In genomic region chr9:92592946-92593860, GRCh38 we compare ENCODE assay signal across 27 cellular contexts. TPM values are rescaled to one million over a fixed set of nuclear protein-coding genes. Genes with fewer than 3 reads are reported as not detected.
DNase-seq lines count a peak whose midpoint lies in the region; ATAC-seq, FAIRE-seq and TF ChIP-seq lines count a peak whose summit lies in the region.
"Had no signal": no experiment of that assay in that cellular context is flagged by ENCODE, and none has a peak within 500 bp of the region (broad histone marks: within the 10 kb centered on the region; RNA-seq: fewer than 3 reads in every experiment).

No MANE protein-coding gene starts in this region.

- peaks cover 57% of the 10 kb centered on the region for H3K4me1 ChIP-seq in left ventricle myocardium inferior
- no peaks in the 10 kb centered on the region for H3K4me1 ChIP-seq in astrocyte (ENCODE audit: insufficient read depth, low read length)
- H3K4me1 ChIP-seq in foreskin keratinocyte: no peaks in the 10 kb centered on the region
- peaks cover 42% of the 10 kb centered on the region for H3K4me1 ChIP-seq in suprapubic skin
- no peaks in the 10 kb centered on the region for H3K4me1 ChIP-seq in CD4-positive, alpha-beta memory T cell (ENCODE audit: insufficient read depth, low read length)
- H3K4me1 ChIP-seq in CD8-positive, alpha-beta T cell (ENCODE audit: insufficient read depth, low read length): no peaks in the 10 kb centered on the region
- H3K4me1 ChIP-seq: body of pancreas had no signal

- DNase-seq in left ventricle myocardium inferior (no peak), Right ventricle myocardium superior (no peak), astrocyte (ENCODE audit: low read depth) (peak; percentile 45), foreskin keratinocyte (no peak), suprapubic skin (ENCODE audit: low spot score in 2 of 2) (no peak), NCI-H1436 treated with DMSO at 0.1 percent for 48 hours (lab: John Stamatoyannopoulos, UW) (no peak)
- no peak for DNase-seq in CD4-positive, alpha-beta memory T cell
- DNase-seq in CD8-positive, alpha-beta T cell: no peak
- DNase-seq: activated CD4-positive, alpha-beta T cell treated with anti-CD3 and anti-CD28 coated beads, Interleukin-2, amount 10 ng/mL, durations not matched to agents 7 days and 5 days; activated CD8-positive, alpha-beta memory T cell treated with anti-CD3 and anti-CD28 coated beads, Interleukin-2, amount 50 U/mL, for 48 hours; activated naive CD4-positive, alpha-beta T cell treated with Interleukin-2 at 50 U/mL for 16 hours; body of pancreas; CD4-positive, CD25-positive, alpha-beta regulatory T cell; cortex of kidney; DMS53; kidney glomerular epithelial cell; naive thymus-derived CD4-positive, alpha-beta T cell; NCI-H1105; NCI-H524; ovary; right lobe of liver; SW 1271; upper lobe of left lung had no signal

- H4K20me1 ChIP-seq in astrocyte (ENCODE audit: insufficient read depth, low read length): no peaks in the 10 kb centered on the region

- H3K4me3 ChIP-seq in left ventricle myocardium inferior: no peak overlapping the region
- no peak overlapping the region for H3K4me3 ChIP-seq in astrocyte (ENCODE audit: insufficient read depth, low read depth, low read length)
- no peak overlapping the region for H3K4me3 ChIP-seq in suprapubic skin
- no peak overlapping the region for H3K4me3 ChIP-seq in CD4-positive, alpha-beta memory T cell (ENCODE audit: low read length in 2 of 2)
- no peak overlapping the region for H3K4me3 ChIP-seq in CD8-positive, alpha-beta T cell (ENCODE audit: low read depth, low read length)
- H3K4me3 ChIP-seq: body of pancreas, gastroesophageal sphincter, ovary, right lobe of liver, upper lobe of left lung had no signal

- no peak overlapping the region for H2AFZ ChIP-seq in astrocyte (ENCODE audit: low read depth, low read length)

- H3K27me3 Mint-ChIP-seq in astrocyte (ENCODE audit: low read depth, unreplicated experiment): no peaks in the 10 kb centered on the region
- no peaks in the 10 kb centered on the region for H3K27me3 Mint-ChIP-seq in CD4-positive, alpha-beta memory T cell
- no peaks in the 10 kb centered on the region for H3K27me3 Mint-ChIP-seq in CD8-positive, alpha-beta T cell (ENCODE audit: low read depth)
- H3K27me3 Mint-ChIP-seq: activated CD4-positive, alpha-beta T cell treated with anti-CD3 and anti-CD28 coated beads, Interleukin-2, amount 10 ng/mL, durations not matched to agents 7 days and 5 days; CD4-positive, CD25-positive, alpha-beta regulatory T cell; memory B cell; naive thymus-derived CD4-positive, alpha-beta T cell; stimulated activated naive CD8-positive, alpha-beta T cell treated with anti-CD3 and anti-CD28 coated beads, Interleukin-15, Interleukin-2, amounts not matched to agents 100 ng/mL and 50 ng/mL, for 24 hours had no signal

- CTCF ChIA-PET in CD4-positive, alpha-beta memory T cell (lab: Charles Lee; ENCODE audit: partially characterized antibody): no interaction called here
- CTCF ChIA-PET in CD8-positive, alpha-beta T cell (lab: Charles Lee): interaction anchor here (0.7 to 0.8 kb wide), 2 partner anchors 9 to 113 kb away, joined by 3 read pairs; no protein-coding TSS in a partner anchor

- no peak overlapping the region for H3K4me3 Mint-ChIP-seq in astrocyte (ENCODE audit: unreplicated experiment)
- no peak overlapping the region for H3K4me3 Mint-ChIP-seq in CD4-positive, alpha-beta memory T cell
- H3K4me3 Mint-ChIP-seq in CD8-positive, alpha-beta T cell: no peak overlapping the region
- H3K4me3 Mint-ChIP-seq: activated CD4-positive, alpha-beta T cell treated with anti-CD3 and anti-CD28 coated beads, Interleukin-2, amount 10 ng/mL, durations not matched to agents 7 days and 5 days; CD4-positive, CD25-positive, alpha-beta regulatory T cell; memory B cell; naive thymus-derived CD4-positive, alpha-beta T cell; stimulated activated naive CD8-positive, alpha-beta T cell treated with anti-CD3 and anti-CD28 coated beads, Interleukin-15, Interleukin-2, amounts not matched to agents 100 ng/mL and 50 ng/mL, for 24 hours had no signal

- no peak for TF ChIP-seq CTCF in left ventricle myocardium inferior (IDR thresholded peaks at IDR 0.05; ENCODE audit: borderline replicate concordance)
- TF ChIP-seq CTCF in astrocyte (IDR thresholded peaks at IDR 0.05; ENCODE audit: insufficient read depth, low read depth, low read length): no peak
- no peak for TF ChIP-seq CTCF in foreskin keratinocyte (conservative IDR thresholded peaks at IDR 0.05)
- no peak for TF ChIP-seq CTCF in suprapubic skin (IDR thresholded peaks at IDR 0.05)
- TF ChIP-seq CTCF in CD8-positive, alpha-beta T cell (IDR thresholded peaks at IDR 0.05): no peak

- FAIRE-seq in astrocyte (lab: Jason Lieb, UNC): no peak
- FAIRE-seq: TTC549 had no signal

- H3K79me2 ChIP-seq in astrocyte (ENCODE audit: insufficient read depth, low read length): no peaks in the 10 kb centered on the region

- H3K4me1 Mint-ChIP-seq in astrocyte (ENCODE audit: low read depth, unreplicated experiment): peaks cover 3% of the 10 kb centered on the region
- no peaks in the 10 kb centered on the region for H3K4me1 Mint-ChIP-seq in CD4-positive, alpha-beta memory T cell
- no peaks in the 10 kb centered on the region for H3K4me1 Mint-ChIP-seq in CD8-positive, alpha-beta T cell (ENCODE audit: low read depth)
- H3K4me1 Mint-ChIP-seq: activated CD4-positive, alpha-beta T cell treated with anti-CD3 and anti-CD28 coated beads, Interleukin-2, amount 10 ng/mL, durations not matched to agents 7 days and 5 days; CD4-positive, CD25-positive, alpha-beta regulatory T cell; memory B cell had no signal

- intact Hi-C loops in left ventricle myocardium inferior (cut with micrococcal nuclease): no loop called here
- intact Hi-C loops in Right ventricle myocardium superior (cut with DNase I): no loop called here
- intact Hi-C loops in CD4-positive, alpha-beta memory T cell (cut with micrococcal nuclease): no loop called here
- intact Hi-C loops in CD8-positive, alpha-beta T cell (cut with DNase I, micrococcal nuclease): no loop called here

- no peaks in the 10 kb centered on the region for H3K36me3 ChIP-seq in left ventricle myocardium inferior
- no peaks in the 10 kb centered on the region for H3K36me3 ChIP-seq in astrocyte (ENCODE audit: insufficient read depth, low read length)
- no peaks in the 10 kb centered on the region for H3K36me3 ChIP-seq in suprapubic skin
- H3K36me3 ChIP-seq in CD4-positive, alpha-beta memory T cell (ENCODE audit: insufficient read depth, low read length): no peaks in the 10 kb centered on the region
- no peaks in the 10 kb centered on the region for H3K36me3 ChIP-seq in CD8-positive, alpha-beta T cell (ENCODE audit: insufficient read depth, low read length)
- H3K36me3 ChIP-seq: gastroesophageal sphincter, ovary, right lobe of liver, upper lobe of left lung had no signal

- peak overlapping the region; percentile 22 for H3K27ac ChIP-seq in left ventricle myocardium inferior (replicated peaks)
- no peak overlapping the region for H3K27ac ChIP-seq in astrocyte (ENCODE audit: low read depth, low read length)
- H3K27ac ChIP-seq in foreskin keratinocyte: no peak overlapping the region
- H3K27ac ChIP-seq in suprapubic skin: peak overlapping the region; percentile 8
- no peak overlapping the region for H3K27ac ChIP-seq in CD4-positive, alpha-beta memory T cell (ENCODE audit: low read depth, low read length)
- H3K27ac ChIP-seq in CD8-positive, alpha-beta T cell (ENCODE audit: low read depth, low read length): no peak overlapping the region
- H3K27ac ChIP-seq: body of pancreas, ovary, right lobe of liver, upper lobe of left lung had no signal

- H3K9me3 Mint-ChIP-seq in astrocyte (ENCODE audit: unreplicated experiment): no peaks in the 10 kb centered on the region
- H3K9me3 Mint-ChIP-seq in CD4-positive, alpha-beta memory T cell: no peaks in the 10 kb centered on the region
- H3K9me3 Mint-ChIP-seq in CD8-positive, alpha-beta T cell: no peaks in the 10 kb centered on the region
- H3K9me3 Mint-ChIP-seq: activated CD4-positive, alpha-beta T cell treated with anti-CD3 and anti-CD28 coated beads, Interleukin-2, amount 10 ng/mL, durations not matched to agents 7 days and 5 days; memory B cell; naive thymus-derived CD4-positive, alpha-beta T cell; stimulated activated naive CD8-positive, alpha-beta T cell treated with anti-CD3 and anti-CD28 coated beads, Interleukin-15, Interleukin-2, amounts not matched to agents 100 ng/mL and 50 ng/mL, for 24 hours had no signal

- no peaks in the 10 kb centered on the region for H3K36me3 Mint-ChIP-seq in astrocyte (ENCODE audit: low read depth, unreplicated experiment)
- no peaks in the 10 kb centered on the region for H3K36me3 Mint-ChIP-seq in CD4-positive, alpha-beta memory T cell
- no peaks in the 10 kb centered on the region for H3K36me3 Mint-ChIP-seq in CD8-positive, alpha-beta T cell
- H3K36me3 Mint-ChIP-seq: CD4-positive, CD25-positive, alpha-beta regulatory T cell; memory B cell; naive thymus-derived CD4-positive, alpha-beta T cell had no signal

- POLR2A ChIA-PET in CD4-positive, alpha-beta memory T cell (lab: Charles Lee; ENCODE audit: partially characterized antibody): no interaction called here
- POLR2A ChIA-PET in CD8-positive, alpha-beta T cell (lab: Charles Lee): no interaction called here

- no peak overlapping the region for H3K4me2 ChIP-seq in astrocyte (ENCODE audit: low read length)

- no peaks in the 10 kb centered on the region for H3K9me3 ChIP-seq in left ventricle myocardium inferior (replicated peaks)
- H3K9me3 ChIP-seq in astrocyte (ENCODE audit: insufficient read depth, low read depth, low read length): no peaks in the 10 kb centered on the region
- H3K9me3 ChIP-seq in suprapubic skin: no peaks in the 10 kb centered on the region
- no peaks in the 10 kb centered on the region for H3K9me3 ChIP-seq in CD4-positive, alpha-beta memory T cell (ENCODE audit: control insufficient read depth in 1 of 2, low read length in 2 of 2)
- H3K9me3 ChIP-seq in CD8-positive, alpha-beta T cell (ENCODE audit: low read length): no peaks in the 10 kb centered on the region
- H3K9me3 ChIP-seq: body of pancreas, gastroesophageal sphincter, ovary, right lobe of liver, upper lobe of left lung had no signal

- H3K9ac ChIP-seq in astrocyte (ENCODE audit: low read length): no peak overlapping the region

- 64% methylated on average over 7 of the region's 7 CpGs for WGBS in suprapubic skin

- no peak overlapping the region for H3K27ac Mint-ChIP-seq in astrocyte (ENCODE audit: unreplicated experiment)
- peak overlapping the region in 1 of 7 donors; percentile 10 for H3K27ac Mint-ChIP-seq in CD4-positive, alpha-beta memory T cell
- no peak overlapping the region for H3K27ac Mint-ChIP-seq in CD8-positive, alpha-beta T cell
- H3K27ac Mint-ChIP-seq: activated CD4-positive, alpha-beta T cell treated with anti-CD3 and anti-CD28 coated beads, Interleukin-2, amount 10 ng/mL, durations not matched to agents 7 days and 5 days; memory B cell; naive thymus-derived CD4-positive, alpha-beta T cell; stimulated activated naive CD8-positive, alpha-beta T cell treated with anti-CD3 and anti-CD28 coated beads, Interleukin-15, Interleukin-2, amounts not matched to agents 100 ng/mL and 50 ng/mL, for 24 hours had no signal

- H3K27me3 ChIP-seq in left ventricle myocardium inferior (ENCODE audit: low read depth): no peaks in the 10 kb centered on the region
- H3K27me3 ChIP-seq in astrocyte (ENCODE audit: insufficient read depth, low read length): no peaks in the 10 kb centered on the region
- H3K27me3 ChIP-seq in foreskin keratinocyte: no peaks in the 10 kb centered on the region
- no peaks in the 10 kb centered on the region for H3K27me3 ChIP-seq in suprapubic skin
- H3K27me3 ChIP-seq in CD4-positive, alpha-beta memory T cell (ENCODE audit: insufficient read depth, low read length): no peaks in the 10 kb centered on the region
- no peaks in the 10 kb centered on the region for H3K27me3 ChIP-seq in CD8-positive, alpha-beta T cell (ENCODE audit: insufficient read depth, low read length)
- H3K27me3 ChIP-seq: body of pancreas, gastroesophageal sphincter, ovary, right lobe of liver, upper lobe of left lung had no signal

- no peak for TF ChIP-seq EP300 in suprapubic skin (IDR thresholded peaks at IDR 0.05)

- ATAC-seq in Right ventricle myocardium superior (ENCODE audit: poor library complexity) (no peak), foreskin keratinocyte (peak; percentile 16)
- no peak for ATAC-seq in CD8-positive, alpha-beta T cell
- ATAC-seq: body of pancreas; gastroesophageal sphincter; naive thymus-derived CD4-positive, alpha-beta T cell had no signal

- no peak for TF ChIP-seq POLR2A in suprapubic skin (IDR thresholded peaks at IDR 0.05)

RNA-seq across cellular contexts. Expression of gene ECM2, which starts 57.4 kb away (rescaled TPM):
- total RNA-seq in left ventricle myocardium inferior (7.2 TPM), Right ventricle myocardium superior (5.6 TPM), astrocyte (0.18 and 0.22 TPM in 2 replicates), foreskin keratinocyte (0.39 and 1.4 TPM in 2 replicates), suprapubic skin (1 to 10 TPM; 3.1 to 6.1 (median 4.3) TPM)
- polyA plus RNA-seq in foreskin keratinocyte: 0.30 and 1.0 TPM in 2 replicates
- total RNA-seq in CD4-positive, alpha-beta memory T cell: not detected
- polyA plus RNA-seq in CD4-positive, alpha-beta memory T cell: not detected
- not detected for total RNA-seq in CD8-positive, alpha-beta T cell
- total RNA-seq: activated CD4-positive, alpha-beta T cell treated with anti-CD3 and anti-CD28 coated beads, Interleukin-2, amount 10 ng/mL, durations not matched to agents 7 days and 5 days; CD4-positive, CD25-positive, alpha-beta regulatory T cell; naive thymus-derived CD4-positive, alpha-beta T cell had no signal
- polyA plus RNA-seq: CD4-positive, CD25-positive, alpha-beta regulatory T cell; naive thymus-derived CD4-positive, alpha-beta T cell had no signal

Comparison
In these comparisons a context has a peak if more than half of its experiments do, and no peak if none do; other contexts are left out.
1. H3K27ac ChIP-seq: peak in left ventricle myocardium inferior (single experiment) and suprapubic skin (single experiment); none in astrocyte (single experiment), foreskin keratinocyte (single experiment), CD4-positive, alpha-beta memory T cell (single experiment) and CD8-positive, alpha-beta T cell (single experiment).